In genomic region chr16:19115148-19116021, GRCh38 we compare ENCODE assay signal across 8 cellular contexts. TPM values are rescaled to one million over a fixed set of nuclear protein-coding genes. Genes with fewer than 3 reads are reported as not detected.
DNase-seq lines count a peak whose midpoint lies in the region; ATAC-seq and TF ChIP-seq lines count a peak whose summit lies in the region.

No MANE protein-coding gene starts in this region.

- H3K9me3 Mint-ChIP-seq in stimulated activated naive CD8-positive, alpha-beta T cell treated with anti-CD3 and anti-CD28 coated beads, Interleukin-15, amount 100 ng/mL, for 72 hours: no peaks in the 10 kb centered on the region

- no peaks in the 10 kb centered on the region for H3K36me3 ChIP-seq in HUES6 (ENCODE audit: control insufficient read depth, insufficient read depth, low read length)
- no peaks in the 10 kb centered on the region for H3K36me3 ChIP-seq in mammary epithelial cell (ENCODE audit: insufficient read depth, low read length)
- peaks cover 0 to 26% of the 10 kb centered on the region in 2 donors for H3K36me3 ChIP-seq in left lung

- CTCF ChIA-PET in mammary epithelial cell (lab: Charles Lee; ENCODE audit: low non-redundant PET): no interaction called here

- peak overlapping the region; percentile 29 to 51 for H3K4me3 Mint-ChIP-seq in stimulated activated naive CD8-positive, alpha-beta T cell treated with anti-CD3 and anti-CD28 coated beads, Interleukin-15, amount 100 ng/mL, for 72 hours

- WGBS in mammary epithelial cell (ENCODE audit: low coverage, missing lambda C conversion rate): 92% methylated on average over 29 of the region's 50 CpGs

- intact Hi-C loops in mammary epithelial cell (cut with micrococcal nuclease): no loop called here
- intact Hi-C loops in left lung (cut with DNase I): no loop called here

- peaks cover 26% of the 10 kb centered on the region for H3K4me1 Mint-ChIP-seq in stimulated activated naive CD8-positive, alpha-beta T cell treated with anti-CD3 and anti-CD28 coated beads, Interleukin-15, amount 100 ng/mL, for 72 hours

- BruUV-seq in mammary epithelial cell (replicated peaks; lab: Mats Ljungman, UMichigan): no TSS peak

- H2AFZ ChIP-seq in mammary epithelial cell (ENCODE audit: low read depth, low read length): no peak overlapping the region

- H3K4me2 ChIP-seq in mammary epithelial cell (ENCODE audit: insufficient read depth, low read depth, low read length): peak overlapping the region; percentile 99

- H3K27ac Mint-ChIP-seq in stimulated activated naive CD8-positive, alpha-beta T cell treated with anti-CD3 and anti-CD28 coated beads, Interleukin-15, amount 100 ng/mL, for 72 hours: no peak overlapping the region

- peaks cover 64% of the 10 kb centered on the region for H3K79me2 ChIP-seq in mammary epithelial cell (ENCODE audit: insufficient read depth, low read length)

- no peaks in the 10 kb centered on the region for H4K20me1 ChIP-seq in mammary epithelial cell (ENCODE audit: insufficient read depth, low read length)

- H3K4me1 ChIP-seq in HUES6 (ENCODE audit: control insufficient read depth, insufficient read depth, low read length): peaks cover 38% of the 10 kb centered on the region
- peaks cover 56% of the 10 kb centered on the region for H3K4me1 ChIP-seq in mammary epithelial cell (ENCODE audit: insufficient read depth, low read length)
- peaks cover 57 to 72% of the 10 kb centered on the region in 2 donors for H3K4me1 ChIP-seq in left lung

- in situ Hi-C loops in mammary epithelial cell (cut with MboI; ENCODE audit: low sequenced_read_pairs in 2 of 2): no loop called here

- H3K27ac ChIP-seq in HUES6 (ENCODE audit: low read depth, low read length) (no peak overlapping the region), mammary epithelial cell (ENCODE audit: insufficient read depth, low read depth, low read length) (no peak overlapping the region), left lung (peak overlapping the region; percentile 91 to 97)

- H3K9me3 ChIP-seq in HUES6 (ENCODE audit: control insufficient read depth, insufficient read depth, low read depth, low read length) (no peaks in the 10 kb centered on the region), mammary epithelial cell (replicated peaks; ENCODE audit: insufficient read depth, low read length) (no peaks in the 10 kb centered on the region), left lung (no peaks in the 10 kb centered on the region)

- no peak for ATAC-seq in left lung
- ATAC-seq in stimulated activated naive CD8-positive, alpha-beta T cell treated with anti-CD3 and anti-CD28 coated beads, Interleukin-15, amount 100 ng/mL, for 72 hours: no peak
- no peak for ATAC-seq in omental fat pad (ENCODE audit: low FRiP score)
- no peak for ATAC-seq in GM19035 (IDR thresholded peaks at IDR 0.05; ENCODE audit: unreplicated experiment)
- no peak for ATAC-seq in GM21786 (IDR thresholded peaks at IDR 0.05; ENCODE audit: unreplicated experiment)

- dilution Hi-C loops in mammary epithelial cell (cut with HindIII; ENCODE audit: low sequenced_read_pairs): no loop called here

- H3K9ac ChIP-seq in HUES6 (ENCODE audit: low read length) (no peak overlapping the region), mammary epithelial cell (ENCODE audit: insufficient read depth, low read length) (no peak overlapping the region)

- no peak for DNase-seq in mammary epithelial cell
- DNase-seq in left lung: peak; percentile 39 to 76
- no peak for DNase-seq in stimulated activated naive CD8-positive, alpha-beta T cell treated with anti-CD3 and anti-CD28 coated beads, Interleukin-15, amount 100 ng/mL, for 72 hours
- no peak for DNase-seq in MV-4-11 (lab: John Stamatoyannopoulos, UW)
- DNase-seq in omental fat pad (ENCODE audit: low spot score): no peak

- H3K4me3 ChIP-seq in HUES6 (ENCODE audit: low read depth, low read length) (peak overlapping the region; percentile 65; the same call in 1 of the 2 replicates), mammary epithelial cell (replicated peaks in 1 of 3; ENCODE audit: insufficient read depth in 1 of 3, low read depth in 2 of 3, low read length in 3 of 3) (peak overlapping the region; percentile 57 to 84 (median 74)), left lung (peak overlapping the region; percentile 81 to 82)

- TF ChIP-seq CTCF in mammary epithelial cell (conservative IDR thresholded peaks at IDR 0.05 in 1 of 2, IDR thresholded peaks at IDR 0.05 in 1 of 2; ENCODE audit: extremely low read depth in 1 of 2, insufficient read depth in 1 of 2, low read depth in 1 of 2, low read length in 2 of 2): no peak
- TF ChIP-seq CTCF in left lung (IDR thresholded peaks at IDR 0.05): peak in 1 of 2 donors; percentile 23
- TF ChIP-seq CTCF in omental fat pad (IDR thresholded peaks at IDR 0.05): no peak

- peaks cover 28% of the 10 kb centered on the region for H3K27me3 ChIP-seq in HUES6 (ENCODE audit: control insufficient read depth, insufficient read depth, low read length)
- H3K27me3 ChIP-seq in mammary epithelial cell (ENCODE audit: insufficient read depth, low read length): no peaks in the 10 kb centered on the region
- H3K27me3 ChIP-seq in left lung: peaks cover 0 to 13% of the 10 kb centered on the region in 2 donors

- H3K27me3 Mint-ChIP-seq in stimulated activated naive CD8-positive, alpha-beta T cell treated with anti-CD3 and anti-CD28 coated beads, Interleukin-15, amount 100 ng/mL, for 72 hours: peaks cover 66% of the 10 kb centered on the region

RNA-seq across cellular contexts. Expression of gene ITPRIPL2, which starts 1.6 kb away (rescaled TPM):
- total RNA-seq in mammary epithelial cell: 10 to 100 TPM; 44.0 to 53.3 TPM
- polyA plus RNA-seq in mammary epithelial cell: 12.9 TPM
- 27.9 TPM for polyA minus RNA-seq in mammary epithelial cell
- 10 to 100 TPM; 67.6 to 82.7 TPM for total RNA-seq in left lung
- 10 to 100 TPM; 58.9 to 92.5 (median 75.7) TPM for total RNA-seq in omental fat pad

RNA-seq across cellular contexts. Expression of gene COQ7, which starts 48.0 kb away (rescaled TPM):
- total RNA-seq in mammary epithelial cell (10 to 100 TPM in 1 of 2 donors, 1 to 10 TPM in 1; 6.7 to 15.7 TPM), left lung (10 to 100 TPM; 15.1 to 16.4 TPM), omental fat pad (10 to 100 TPM; 11.0 to 17.4 (median 11.9) TPM)
- polyA plus RNA-seq in mammary epithelial cell: 8.5 TPM
- polyA minus RNA-seq in mammary epithelial cell: 16.2 TPM

RNA-seq across cellular contexts. Expression of gene SYT17, which starts 52.7 kb away (rescaled TPM):
- under 1 TPM; 0.17 to 0.24 TPM for total RNA-seq in mammary epithelial cell
- 0.12 TPM for polyA plus RNA-seq in mammary epithelial cell
- not detected for polyA minus RNA-seq in mammary epithelial cell
- total RNA-seq in left lung: 10 to 100 TPM; 12.3 to 26.3 TPM
- total RNA-seq in omental fat pad: 10 to 100 TPM in 1 of 4 donors, 1 to 10 TPM in 3; 3.0 to 15.9 (median 7.1) TPM

Comparison
In these comparisons a context has a peak if more than half of its experiments do, and no peak if none do; other contexts are left out.
1. H3K27ac ChIP-seq: peak in left lung (2 of 2); none in HUES6 (single experiment) and mammary epithelial cell (single experiment).
2. DNase-seq: peak in left lung (2 of 2); none in mammary epithelial cell (single experiment), stimulated activated naive CD8-positive, alpha-beta T cell treated with anti-CD3 and anti-CD28 coated beads, Interleukin-15, amount 100 ng/mL, for 72 hours (0 of 2), MV-4-11 (single experiment) and omental fat pad (single experiment).
3. Peak in every context shown above with its lines, with median percentiles within 50 percentile points of each other: H3K4me3 ChIP-seq.